In the genomic region with DNA sequence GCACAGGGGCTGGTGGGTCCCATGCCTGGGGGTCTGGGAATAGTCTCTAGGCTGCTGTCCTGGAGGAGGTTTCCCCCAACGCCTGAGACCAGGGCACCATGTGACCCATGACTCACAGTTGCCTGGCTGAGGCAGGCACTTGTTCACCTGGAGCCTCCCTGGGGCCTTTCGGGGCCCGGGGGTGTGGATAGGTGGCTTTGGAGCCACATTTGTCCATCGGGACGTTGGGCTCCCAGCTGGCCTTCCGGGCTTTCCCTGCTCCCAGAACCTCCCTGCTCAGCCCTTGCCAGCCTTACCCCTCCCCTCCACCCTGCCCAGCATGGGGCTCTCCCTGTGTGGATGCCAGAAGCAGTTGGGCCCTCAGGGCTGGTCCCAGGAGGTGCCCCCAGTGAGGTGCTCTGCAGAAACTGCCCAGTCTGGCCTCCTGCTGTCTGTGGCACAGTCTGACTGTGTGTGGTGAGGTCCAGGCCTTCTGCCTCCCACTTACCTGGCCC, we compare ENCODE assay signal across 11 cellular contexts. TPM values are rescaled to one million over a fixed set of nuclear protein-coding genes. Genes with fewer than 3 reads are reported as not detected.
DNase-seq lines count a peak whose midpoint lies in the region; ATAC-seq and TF ChIP-seq lines count a peak whose summit lies in the region.
"Had no signal": no experiment of that assay in that cellular context is flagged by ENCODE, and none has a peak within 500 bp of the region (broad histone marks: within the 10 kb centered on the region; RNA-seq: fewer than 3 reads in every experiment).

No MANE protein-coding gene starts in this region.

- H3K4me3 ChIP-seq in HCT116 (replicated peaks in 1 of 2; ENCODE audit: low read depth in 1 of 2, low read length in 2 of 2) (peak overlapping the region in 1 of 2 experiments; percentile 6; a peak in 1 of 4 replicates), spleen (no peak overlapping the region)

- RAD21 ChIA-PET in HCT116 (lab: Charles Lee; ENCODE audit: low non-redundant PET in 1 of 2, low total read pairs in 2 of 2, uncharacterized antibody in 2 of 2, unreplicated experiment in 2 of 2), result no interaction called here

- no peaks in the 10 kb centered on the region for H3K36me3 Mint-ChIP-seq in T-helper 17 cell (ENCODE audit: low read depth)

- H3K4me3 Mint-ChIP-seq in T-helper 17 cell, result no peak overlapping the region
- H3K4me3 Mint-ChIP-seq: naive thymus-derived CD8-positive, alpha-beta T cell had no signal

- no peak for TF ChIP-seq POLR2A in HCT116 (IDR thresholded peaks at IDR 0.05; ENCODE audit: borderline replicate concordance, extremely low read depth, insufficient read depth, insufficient read length)
- no peak for TF ChIP-seq POLR2A in spleen (IDR thresholded peaks at IDR 0.05)

- H3K36me3 ChIP-seq in HCT116 (ENCODE audit: control insufficient read depth in 1 of 2, insufficient read depth in 2 of 2, low read length in 2 of 2), result no peaks in the 10 kb centered on the region
- peaks cover 0 to 74% (median 2%) of the 10 kb centered on the region in 6 donors for H3K36me3 ChIP-seq in spleen

- H3K9me3 ChIP-seq in HCT116 (ENCODE audit: control insufficient read depth in 1 of 2, insufficient read depth in 1 of 2, low read depth in 1 of 2, low read length in 2 of 2) (no peaks in the 10 kb centered on the region), T-helper 17 cell (ENCODE audit: control insufficient read depth, low read length, poor library complexity, severe bottlenecking) (no peaks in the 10 kb centered on the region), spleen (no peaks in the 10 kb centered on the region)
- H3K9me3 ChIP-seq: Caco-2 had no signal

- H3K4me1 Mint-ChIP-seq in T-helper 17 cell, result no peaks in the 10 kb centered on the region

- H3K4me2 ChIP-seq in HCT116 (ENCODE audit: low read length), result peak overlapping the region; percentile 61

- TF ChIP-seq CTCF in HCT116 (IDR thresholded peaks at IDR 0.05 in 2 of 3, conservative IDR thresholded peaks at IDR 0.05 in 1 of 3; ENCODE audit: borderline replicate concordance in 1 of 3, insufficient read depth in 1 of 3, low read depth in 2 of 3, low read length in 2 of 3) (no peak), spleen (IDR thresholded peaks at IDR 0.05 in 8 of 11, conservative IDR thresholded peaks at IDR 0.05 in 3 of 11) (no peak)

- peak; percentile 16 for DNase-seq in HCT116 (ENCODE audit: low read depth, low spot score)
- DNase-seq in T-helper 17 cell, result peak in 2 of 3 donors; percentile 4 to 5
- peak; percentile 29 for DNase-seq in left cardiac atrium
- DNase-seq in spleen, result peak; percentile 66
- no peak for DNase-seq in SKM-1 (lab: John Stamatoyannopoulos, UW; ENCODE audit: unreplicated experiment)
- no peak for DNase-seq in NOMO-1 treated with DMSO at 0.1 percent for 48 hours (lab: John Stamatoyannopoulos, UW; ENCODE audit: unreplicated experiment)
- DNase-seq: amygdala; stimulated activated CD4-positive, alpha-beta T cell treated with anti-CD3 and anti-CD28 coated beads, Interleukin-2, amount 100 ng/mL, for 48 hours had no signal

- no peaks in the 10 kb centered on the region for H4K20me1 ChIP-seq in HCT116 (ENCODE audit: insufficient read depth)

- POLR2A ChIA-PET in HCT116 (lab: Charles Lee), result no interaction called here

- intact Hi-C loops in HCT116 (cut with micrococcal nuclease), result no loop called here
- intact Hi-C loops in left cardiac atrium (cut with DNase I), result no loop called here
- intact Hi-C loops in spleen (cut with DNase I; ENCODE audit: low total_unique reads), result no loop called here

- no peaks in the 10 kb centered on the region for H3K9me2 ChIP-seq in HCT116 (ENCODE audit: insufficient read depth)

- H3K79me2 ChIP-seq in HCT116 (ENCODE audit: insufficient read depth, low read length), result no peaks in the 10 kb centered on the region

- H3K27me3 ChIP-seq in HCT116 (ENCODE audit: insufficient read depth, low read length) (no peaks in the 10 kb centered on the region), spleen (replicated peaks in 1 of 7) (no peaks in the 10 kb centered on the region)

- no peaks in the 10 kb centered on the region for H3K27me3 Mint-ChIP-seq in T-helper 17 cell
- H3K27me3 Mint-ChIP-seq: naive thymus-derived CD8-positive, alpha-beta T cell had no signal

- H3K27ac ChIP-seq in HCT116 (ENCODE audit: low read depth, low read length), result peak overlapping the region; percentile 78
- H3K27ac ChIP-seq in spleen, result no peak overlapping the region

- peak; percentile 90 for ATAC-seq in HCT116
- no peak for ATAC-seq in T-helper 17 cell
- no peak for ATAC-seq in left cardiac atrium
- ATAC-seq in GM19455 (IDR thresholded peaks at IDR 0.05; ENCODE audit: unreplicated experiment), result no peak
- ATAC-seq: naive thymus-derived CD8-positive, alpha-beta T cell had no signal

- no TSS peak for BruUV-seq in HCT116 (replicated peaks; lab: Mats Ljungman, UMichigan)

- H3K9ac ChIP-seq in HCT116 (ENCODE audit: low read length), result peak overlapping the region; percentile 44

- CTCF ChIA-PET in HCT116 (lab: Charles Lee), result no interaction called here

- H3K4me1 ChIP-seq in HCT116 (ENCODE audit: control insufficient read depth in 1 of 2, insufficient read depth in 2 of 2, low read length in 2 of 2) (peaks cover 21 to 23% of the 10 kb centered on the region in 2 experiments), spleen (no peaks in the 10 kb centered on the region)

- 61 to 83% (median 78%) methylated on average over 5 to 6 of the region's 6 CpGs for WGBS in spleen, 5 donors

- no peak for TF ChIP-seq RAD21 in HCT116 (IDR thresholded peaks at IDR 0.05; ENCODE audit: low read depth)

- no peak overlapping the region for H2AFZ ChIP-seq in HCT116 (ENCODE audit: low read depth, low read length, poor library complexity, severe bottlenecking)

- H3K27ac Mint-ChIP-seq in T-helper 17 cell, result no peak overlapping the region
- H3K27ac Mint-ChIP-seq: naive thymus-derived CD8-positive, alpha-beta T cell had no signal

TF ChIP-seq in HCT116, 20 proteins besides CTCF, POLR2A, EP300 and RAD21 (continues in another document):
- TF ChIP-seq, protein P1, sequence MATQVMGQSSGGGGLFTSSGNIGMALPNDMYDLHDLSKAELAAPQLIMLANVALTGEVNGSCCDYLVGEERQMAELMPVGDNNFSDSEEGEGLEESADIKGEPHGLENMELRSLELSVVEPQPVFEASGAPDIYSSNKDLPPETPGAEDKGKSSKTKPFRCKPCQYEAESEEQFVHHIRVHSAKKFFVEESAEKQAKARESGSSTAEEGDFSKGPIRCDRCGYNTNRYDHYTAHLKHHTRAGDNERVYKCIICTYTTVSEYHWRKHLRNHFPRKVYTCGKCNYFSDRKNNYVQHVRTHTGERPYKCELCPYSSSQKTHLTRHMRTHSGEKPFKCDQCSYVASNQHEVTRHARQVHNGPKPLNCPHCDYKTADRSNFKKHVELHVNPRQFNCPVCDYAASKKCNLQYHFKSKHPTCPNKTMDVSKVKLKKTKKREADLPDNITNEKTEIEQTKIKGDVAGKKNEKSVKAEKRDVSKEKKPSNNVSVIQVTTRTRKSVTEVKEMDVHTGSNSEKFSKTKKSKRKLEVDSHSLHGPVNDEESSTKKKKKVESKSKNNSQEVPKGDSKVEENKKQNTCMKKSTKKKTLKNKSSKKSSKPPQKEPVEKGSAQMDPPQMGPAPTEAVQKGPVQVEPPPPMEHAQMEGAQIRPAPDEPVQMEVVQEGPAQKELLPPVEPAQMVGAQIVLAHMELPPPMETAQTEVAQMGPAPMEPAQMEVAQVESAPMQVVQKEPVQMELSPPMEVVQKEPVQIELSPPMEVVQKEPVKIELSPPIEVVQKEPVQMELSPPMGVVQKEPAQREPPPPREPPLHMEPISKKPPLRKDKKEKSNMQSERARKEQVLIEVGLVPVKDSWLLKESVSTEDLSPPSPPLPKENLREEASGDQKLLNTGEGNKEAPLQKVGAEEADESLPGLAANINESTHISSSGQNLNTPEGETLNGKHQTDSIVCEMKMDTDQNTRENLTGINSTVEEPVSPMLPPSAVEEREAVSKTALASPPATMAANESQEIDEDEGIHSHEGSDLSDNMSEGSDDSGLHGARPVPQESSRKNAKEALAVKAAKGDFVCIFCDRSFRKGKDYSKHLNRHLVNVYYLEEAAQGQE (IDR thresholded peaks at IDR 0.05; ENCODE audit: low read depth), result no peak
- TF ChIP-seq, protein P2, sequence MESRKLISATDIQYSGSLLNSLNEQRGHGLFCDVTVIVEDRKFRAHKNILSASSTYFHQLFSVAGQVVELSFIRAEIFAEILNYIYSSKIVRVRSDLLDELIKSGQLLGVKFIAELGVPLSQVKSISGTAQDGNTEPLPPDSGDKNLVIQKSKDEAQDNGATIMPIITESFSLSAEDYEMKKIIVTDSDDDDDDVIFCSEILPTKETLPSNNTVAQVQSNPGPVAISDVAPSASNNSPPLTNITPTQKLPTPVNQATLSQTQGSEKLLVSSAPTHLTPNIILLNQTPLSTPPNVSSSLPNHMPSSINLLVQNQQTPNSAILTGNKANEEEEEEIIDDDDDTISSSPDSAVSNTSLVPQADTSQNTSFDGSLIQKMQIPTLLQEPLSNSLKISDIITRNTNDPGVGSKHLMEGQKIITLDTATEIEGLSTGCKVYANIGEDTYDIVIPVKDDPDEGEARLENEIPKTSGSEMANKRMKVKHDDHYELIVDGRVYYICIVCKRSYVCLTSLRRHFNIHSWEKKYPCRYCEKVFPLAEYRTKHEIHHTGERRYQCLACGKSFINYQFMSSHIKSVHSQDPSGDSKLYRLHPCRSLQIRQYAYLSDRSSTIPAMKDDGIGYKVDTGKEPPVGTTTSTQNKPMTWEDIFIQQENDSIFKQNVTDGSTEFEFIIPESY (IDR thresholded peaks at IDR 0.05; ENCODE audit: extremely low read depth, insufficient replicate concordance, low read length), result no peak
- no peak for TF ChIP-seq YY1 (IDR thresholded peaks at IDR 0.05; ENCODE audit: extremely low read depth, insufficient replicate concordance, low read depth, low read length)
- TF ChIP-seq SRF (IDR thresholded peaks at IDR 0.05; ENCODE audit: low read depth), result no peak
- no peak for TF ChIP-seq JUND (IDR thresholded peaks at IDR 0.05)
- no peak for TF ChIP-seq EZH2phosphoT487 (IDR thresholded peaks at IDR 0.05; ENCODE audit: borderline replicate concordance)
- TF ChIP-seq EGR1 (IDR thresholded peaks at IDR 0.05; ENCODE audit: low read depth), result no peak
- no peak for TF ChIP-seq ZNF274 (IDR thresholded peaks at IDR 0.05; ENCODE audit: low read depth, low read length)
- TF ChIP-seq SP1 (IDR thresholded peaks at IDR 0.05; ENCODE audit: low read depth), result no peak
- no peak for TF ChIP-seq TCF7L2 (IDR thresholded peaks at IDR 0.05; ENCODE audit: borderline replicate concordance, extremely low read depth, insufficient read depth, insufficient read length)
- no peak for TF ChIP-seq SIN3A (IDR thresholded peaks at IDR 0.05; ENCODE audit: low read depth)
- TF ChIP-seq EZH2 (IDR thresholded peaks at IDR 0.05), result no peak
- TF ChIP-seq CBX3 (IDR thresholded peaks at IDR 0.05; ENCODE audit: low read depth), result no peak

RNA-seq across cellular contexts. Expression of a gene that starts 14.2 kb away (rescaled TPM):
- 87.5 TPM for total RNA-seq in HCT116 (2021; ENCODE audit: unreplicated experiment)
- polyA plus RNA-seq in HCT116 (2012), result 96.4 and 117 TPM in 2 replicates
- total RNA-seq in T-helper 17 cell, result 1 to 10 TPM; 3.2 to 4.6 TPM
- total RNA-seq in left cardiac atrium, result 100 to 1,000 TPM; 244 to 247 TPM
- total RNA-seq in spleen, result 100 to 1,000 TPM in 6 of 7 donors, 10 to 100 TPM in 1; 76.5 to 190 (median 139) TPM
- 100 to 1,000 TPM in 2 of 3 donors, 10 to 100 TPM in 1; 85.7 to 152 (median 119) TPM for polyA plus RNA-seq in spleen

Comparison
In these comparisons a context has a peak if more than half of its experiments do, and no peak if none do; other contexts are left out.
1. DNase-seq: peak in HCT116 (single experiment), T-helper 17 cell (2 of 3), left cardiac atrium (single experiment) and spleen (single experiment); none in SKM-1 (single experiment) and NOMO-1 treated with DMSO at 0.1 percent for 48 hours (single experiment).
2. RNA of a gene that starts 14.2 kb away (total RNA-seq): 244 to 247 TPM in left cardiac atrium, 76.5 to 190 TPM in spleen and 87.5 TPM in HCT116 (single experiment); 3.2 to 4.6 TPM in T-helper 17 cell; every median in the first group is over 10 times any median in the second.